In genomic region chr4:13656569-13656988, GRCh38 we compare ENCODE assay signal across 7 cellular contexts. TPM values are rescaled to one million over a fixed set of nuclear protein-coding genes. Genes with fewer than 3 reads are reported as not detected.
A peak's percentile ranks its signal among the peaks of the same experiment; 100 is the strongest.
DNase-seq lines count a peak whose midpoint lies in the region; ATAC-seq, FAIRE-seq and TF ChIP-seq lines count a peak whose summit lies in the region.

No MANE protein-coding gene starts in this region.

- H3K4me1 ChIP-seq in IMR-90 (ENCODE audit: control insufficient read depth, insufficient read depth, low read length) (peaks cover 2% of the 10 kb centered on the region; the same call in 1 of the 2 replicates), heart right ventricle (peaks cover 0 to 15% (median 7%) of the 10 kb centered on the region in 9 donors), prostate gland (replicated peaks) (no peaks in the 10 kb centered on the region), upper lobe of right lung (peaks cover 5% of the 10 kb centered on the region)

- H2BK5ac ChIP-seq in IMR-90 (ENCODE audit: low read depth, low read length, poor library complexity, severe bottlenecking), result peak overlapping the region; percentile 72

- CTCF ChIA-PET in IMR-90 (lab: Yijun Ruan, JAX), result interaction anchor here (0.6 to 1.1 kb wide), 10 partner anchors 22 to 1503 kb away, joined by 3 to 7 read pairs (median 4); no protein-coding TSS in a partner anchor

- H4K5ac ChIP-seq in IMR-90 (ENCODE audit: low read depth, low read length), result peak overlapping the region; percentile 78; the same call in 1 of the 2 replicates

- peak; percentile 94 for TF ChIP-seq RAD21 in IMR-90 (IDR thresholded peaks at IDR 0.05; ENCODE audit: low read length)

- H3K27me3 ChIP-seq in IMR-90 (ENCODE audit: control insufficient read depth, insufficient read depth, low read length) (no peaks in the 10 kb centered on the region), heart right ventricle (peaks cover 0 to 4% (median 0%) of the 10 kb centered on the region in 7 donors), prostate gland (replicated peaks; ENCODE audit: insufficient read depth) (no peaks in the 10 kb centered on the region), upper lobe of right lung (peaks cover 3% of the 10 kb centered on the region)

- POLR2A ChIA-PET in IMR-90 (lab: Charles Lee; ENCODE audit: unreplicated experiment), result no interaction called here

- peak overlapping the region; percentile 72; the same call in 1 of the 2 replicates for H3K9ac ChIP-seq in IMR-90 (ENCODE audit: low read depth, low read length)

- H3K9me3 ChIP-seq in IMR-90 (ENCODE audit: control insufficient read depth, insufficient read depth, low read length), result no peaks in the 10 kb centered on the region
- H3K9me3 ChIP-seq in heart right ventricle, result peaks cover 0 to 12% (median 0%) of the 10 kb centered on the region in 11 donors
- no peaks in the 10 kb centered on the region for H3K9me3 ChIP-seq in prostate gland
- H3K9me3 ChIP-seq in upper lobe of right lung, result no peaks in the 10 kb centered on the region

- in situ Hi-C loops in IMR-90 (cut with MboI; ENCODE audit: low sequenced_read_pairs), result loop anchor here (10.0 to 25.0 kb wide), 3 partner anchors 256 to 1508 kb away; partner anchors contain the start of gene CPEB2

- peak overlapping the region; percentile 95 for H3K4me2 ChIP-seq in IMR-90 (ENCODE audit: low read depth, low read length)

- peak; percentile 13 for DNase-seq in GM12892 (ENCODE audit: insufficient read length)
- DNase-seq in IMR-90, result peak; percentile 74
- DNase-seq in activated naive CD8-positive, alpha-beta T cell treated with anti-CD3 and anti-CD28 coated beads, Interleukin-2, amount 50 U/mL, for 16 hours (ENCODE audit: low read depth, low spot score), result peak; percentile 28
- peak; percentile 39 to 41 for DNase-seq in heart right ventricle
- DNase-seq in prostate gland (ENCODE audit: low spot score), result peak; percentile 17
- DNase-seq in upper lobe of right lung, result peak; percentile 72

- H3K9me1 ChIP-seq in IMR-90 (ENCODE audit: insufficient read depth, low read length), result 0 out of 2 replicates have a peak, but pooled peaks cover 2% of the 10 kb centered on the region

- peak overlapping the region; percentile 44; the same call in 1 of the 2 replicates for H3K4ac ChIP-seq in IMR-90 (ENCODE audit: low read depth, low read length)

- TF ChIP-seq CTCF in IMR-90 (conservative IDR thresholded peaks at IDR 0.05; ENCODE audit: low read depth, low read length) (peak; percentile 94), heart right ventricle (IDR thresholded peaks at IDR 0.05) (peak; percentile 62 to 88 (median 80)), prostate gland (IDR thresholded peaks at IDR 0.05) (peak; percentile 46 to 75 (median 68)), upper lobe of right lung (IDR thresholded peaks at IDR 0.05) (peak; percentile 83)

- H3K27ac ChIP-seq in IMR-90 (ENCODE audit: insufficient read depth, low read length), result peak overlapping the region; percentile 53; the same call in 1 of the 2 replicates
- H3K27ac ChIP-seq in heart right ventricle, result no peak overlapping the region
- no peak overlapping the region for H3K27ac ChIP-seq in prostate gland
- H3K27ac ChIP-seq in upper lobe of right lung, result no peak overlapping the region

- H3K56ac ChIP-seq in IMR-90 (ENCODE audit: extremely low read depth, insufficient read depth, low read length), result peak overlapping the region; percentile 86

- peak overlapping the region; percentile 71 for H2AFZ ChIP-seq in IMR-90 (replicated peaks; ENCODE audit: low read length, poor library complexity)

- peak overlapping the region; percentile 33; the same call in 1 of the 3 replicates for H2BK15ac ChIP-seq in IMR-90 (ENCODE audit: low read depth, low read length)

- no peaks in the 10 kb centered on the region for H3K36me3 ChIP-seq in IMR-90 (ENCODE audit: control insufficient read depth, insufficient read depth, low read length)
- no peaks in the 10 kb centered on the region for H3K36me3 ChIP-seq in heart right ventricle
- H3K36me3 ChIP-seq in prostate gland, result no peaks in the 10 kb centered on the region
- no peaks in the 10 kb centered on the region for H3K36me3 ChIP-seq in upper lobe of right lung

- intact Hi-C loops in IMR-90 (cut with micrococcal nuclease) (loop anchor here (1.0 to 10.0 kb wide), 12 partner anchors 236 to 1346 kb away; partner anchors contain the start of gene CPEB2), heart right ventricle (cut with DNase I) (loop anchor here in 9 of 10 donors (2.0 to 10.0 kb wide), 8 partner anchors 178 to 598 kb away; no protein-coding TSS in a partner anchor), prostate gland (cut with DNase I) (loop anchor here (10.0 kb wide), 1 partner anchor 1338 kb away; no protein-coding TSS in a partner anchor), upper lobe of right lung (cut with DNase I) (loop anchor here (5.0 kb wide), 1 partner anchor 781 kb away; no protein-coding TSS in a partner anchor)

- no peak overlapping the region for H2AK5ac ChIP-seq in IMR-90 (ENCODE audit: low read depth, low read length)

- peak overlapping the region; percentile 84; the same call in 1 of the 2 replicates for H3K18ac ChIP-seq in IMR-90 (ENCODE audit: low read depth, low read length)

- BruUV-seq in IMR-90 (replicated peaks; lab: Mats Ljungman, UMichigan), result no TSS peak

- H3K4me3 ChIP-seq in IMR-90 (ENCODE audit: insufficient read depth, low read depth, low read length) (peak overlapping the region; percentile 44), heart right ventricle (peak overlapping the region in 5 of 10 donors; percentile 16 to 34 (median 26)), prostate gland (no peak overlapping the region), upper lobe of right lung (peak overlapping the region; percentile 25)

- peak overlapping the region; percentile 89 for H2BK120ac ChIP-seq in IMR-90 (ENCODE audit: low read depth, low read length)

- H4K8ac ChIP-seq in IMR-90 (ENCODE audit: low read depth in 2 of 2, low read length in 2 of 2), result peak overlapping the region; percentile 7 to 64

- no peak for TF ChIP-seq POLR2A in GM12892 (IDR thresholded peaks at IDR 0.05; ENCODE audit: low read depth, low read length)
- TF ChIP-seq POLR2A in IMR-90 (IDR thresholded peaks at IDR 0.05; ENCODE audit: low read depth, low read length), result 0 out of 2 replicates have a peak, but pooled peaks have one; percentile 30
- TF ChIP-seq POLR2A in prostate gland (IDR thresholded peaks at IDR 0.05), result no peak

- H2BK20ac ChIP-seq in IMR-90 (ENCODE audit: low read depth, low read length), result peak overlapping the region; percentile 82

- 0 out of 2 replicates have a peak overlapping the region, but pooled peaks have one; percentile 27 for H3K23ac ChIP-seq in IMR-90 (ENCODE audit: low read depth, low read length)

- peak; percentile 46 for FAIRE-seq in GM12892 (lab: Jason Lieb, UNC)

- ATAC-seq in IMR-90 (ENCODE audit: low read depth) (peak; percentile 47), SK-N-SH treated with all-trans-retinoic acid at 6 μM for 48 hours (peak; percentile 43), heart right ventricle (peak in 4 of 8 donors; percentile 18 to 49 (median 32)), upper lobe of right lung (peak; percentile 74)

- H4K91ac ChIP-seq in IMR-90 (ENCODE audit: insufficient read depth, low read depth, low read length), result peak overlapping the region; percentile 27; the same call in 1 of the 2 replicates

- H3K14ac ChIP-seq in IMR-90 (replicated peaks; ENCODE audit: low read depth, low read length), result 0 out of 2 replicates have a peak overlapping the region, but pooled peaks have one; percentile 35

- H4K20me1 ChIP-seq in IMR-90 (ENCODE audit: insufficient read depth, low read length), result no peaks in the 10 kb centered on the region

- dilution Hi-C loops in IMR-90 (cut with HindIII; ENCODE audit: low sequenced_read_pairs, unreplicated experiment), result no loop called here

- WGBS in IMR-90 (ENCODE audit: extremely low coverage in 2 of 2, insufficient read length in 1 of 2), 2 experiments, result no CpG with 5 or more reads among the region's 9 CpGs
- WGBS in heart right ventricle, 2 donors, result 4 to 8% methylated on average over 9 of the region's 9 CpGs
- WGBS in prostate gland, result 2% methylated on average over 9 of the region's 9 CpGs

- H3K79me1 ChIP-seq in IMR-90 (ENCODE audit: low read depth in 1 of 2, low read length in 2 of 2), result no peaks in the 10 kb centered on the region

- H2AK9ac ChIP-seq in IMR-90 (replicated peaks; ENCODE audit: low read depth, low read length, poor library complexity), result no peak overlapping the region

TF ChIP-seq in IMR-90, 13 proteins besides CTCF, POLR2A, EP300 and RAD21:
- TF ChIP-seq CHD1 (IDR thresholded peaks at IDR 0.05; ENCODE audit: low read depth, low read length), result 0 out of 2 replicates have a peak, but pooled peaks have one; percentile 44
- no peak for TF ChIP-seq FOS (IDR thresholded peaks at IDR 0.05; ENCODE audit: low read depth, low read length)
- no peak for TF ChIP-seq RFX5 (IDR thresholded peaks at IDR 0.05; ENCODE audit: low read depth, low read length)
- TF ChIP-seq SMC3 (IDR thresholded peaks at IDR 0.05; ENCODE audit: low read depth, low read length), result peak; percentile 90

TF ChIP-seq in SK-N-SH treated with all-trans-retinoic acid at 6 μM for 48 hours, 23 proteins besides CTCF, POLR2A, EP300 and RAD21 (continues in another document):
- TF ChIP-seq OSR1 (CRISPR knock-in tag; IDR thresholded peaks at IDR 0.05) (no peak), ESRRG (CRISPR knock-in tag; IDR thresholded peaks at IDR 0.05) (no peak), CSDC2 (CRISPR knock-in tag; IDR thresholded peaks at IDR 0.05) (no peak), ISL1 (CRISPR knock-in tag; IDR thresholded peaks at IDR 0.05) (no peak), RARB (CRISPR knock-in tag; IDR thresholded peaks at IDR 0.05) (no peak), ZNF8 (CRISPR knock-in tag; IDR thresholded peaks at IDR 0.05) (no peak)

RNA-seq across cellular contexts. Expression of gene BOD1L1, which starts 29.1 kb away (rescaled TPM):
- 21.7 TPM for polyA plus RNA-seq in GM12892 (2012; ENCODE audit: missing spikeins)
- total RNA-seq in IMR-90 (2012; rRNA removed) (26.9 and 34.4 TPM in 2 replicates), heart right ventricle (10 to 100 TPM; 16.7 to 28.1 (median 23.6) TPM), prostate gland (10 to 100 TPM; 27.7 to 73.6 TPM), upper lobe of right lung (37.5 TPM)
- polyA plus RNA-seq in IMR-90 (2012; rRNA removed) (11.0 and 13.5 TPM in 2 replicates), heart right ventricle (10 to 100 TPM in 1 of 2 donors, 1 to 10 TPM in 1; 7.9 to 15.4 TPM)
- 2.2 and 2.6 TPM in 2 replicates for polyA plus RNA-seq in IMR-90 (2012; cell fraction: cytosol; rRNA removed)
- polyA plus RNA-seq in IMR-90 (2012; cell fraction: nucleus; rRNA removed; ENCODE audit: low replicate concordance), result 3.8 and 36.0 TPM in 2 replicates

Comparison
In these comparisons a context has a peak if more than half of its experiments do, and no peak if none do; other contexts are left out.
1. DNase-seq: peak in every context shown above with its lines; median percentile 74 in IMR-90; 72 in upper lobe of right lung; 40 in heart right ventricle; 28 in activated naive CD8-positive, alpha-beta T cell treated with anti-CD3 and anti-CD28 coated beads, Interleukin-2, amount 50 U/mL, for 16 hours; 17 in prostate gland; 13 in GM12892.
2. H3K4me3 ChIP-seq: peak in IMR-90 (single experiment) and upper lobe of right lung (single experiment); none in prostate gland (0 of 2).
3. Peak in every context shown above with its lines, with median percentiles within 50 percentile points of each other: CTCF ChIP-seq.